23 cellular contexts compared by ENCODE assay signal in genomic region chr20:2459981-2460751, GRCh38.
"Had no signal": no experiment of that assay in that cellular context is flagged by ENCODE, and none has a peak within 500 bp of the region (broad histone marks: within the 10 kb centered on the region; RNA-seq: fewer than 3 reads in every experiment).

No MANE protein-coding gene starts in this region.

- H3K4me1 ChIP-seq: esophagus squamous epithelium, gastroesophageal sphincter, parathyroid adenoma, upper lobe of left lung had no signal

- H3K9me3 ChIP-seq: esophagus squamous epithelium, gastroesophageal sphincter, upper lobe of left lung had no signal

- H3K4me3 Mint-ChIP-seq: activated CD8-positive, alpha-beta T cell treated with anti-CD3 and anti-CD28 coated beads, Interleukin-2, amount 10 ng/mL, durations not matched to agents 7 days and 5 days; activated T-cell treated with anti-CD3 and anti-CD28 coated beads, Interleukin-2, amount 50 U/mL, for 4 hours; central memory CD8-positive, alpha-beta T cell; effector memory CD8-positive, alpha-beta T cell had no signal

- H2AFZ ChIP-seq: parathyroid adenoma had no signal

- H3K27me3 ChIP-seq: esophagus squamous epithelium, gastroesophageal sphincter, upper lobe of left lung had no signal

- FAIRE-seq: astrocyte had no signal

- DNase-seq: activated CD4-positive, alpha-beta T cell treated with anti-CD3 and anti-CD28 coated beads for 4 hours; activated CD8-positive, alpha-beta T cell treated with anti-CD3 and anti-CD28 coated beads, Interleukin-2, amount 10 ng/mL, durations not matched to agents 7 days and 5 days; activated naive CD4-positive, alpha-beta T cell treated with anti-CD3 and anti-CD28 coated beads, Interleukin-2, amount 50 U/mL, for 16 hours; activated T-cell treated with anti-CD3 and anti-CD28 coated beads, Interleukin-2, amount 50 U/mL, for 4 hours; effector memory CD8-positive, alpha-beta T cell; esophagus squamous epithelium; head of caudate nucleus; hypothalamus; islet precursor cell; left cardiac atrium; mesenchymal stem cell; nucleus accumbens; right cardiac atrium; stimulated activated CD4-positive, alpha-beta T cell treated with anti-CD3 and anti-CD28 coated beads, Interleukin-12 subunit alpha, Interleukin-12 subunit beta, amount 100 ng/mL, for 4 hours; stimulated activated CD4-positive, alpha-beta T cell treated with anti-CD3 and anti-CD28 coated beads, Interleukin-4, amount 100 ng/mL, for 4 hours; stimulated activated naive CD8-positive, alpha-beta T cell treated with anti-CD3 and anti-CD28 coated beads, Interleukin-15, Interleukin-2, amounts not matched to agents 100 U/mL and 50 U/mL, for 24 hours; T-helper 1 cell; T-helper 9 cell; upper lobe of left lung had no signal

- H3K79me2 ChIP-seq: parathyroid adenoma had no signal

- H3K9ac ChIP-seq: parathyroid adenoma had no signal

- H3K4me1 Mint-ChIP-seq: central memory CD8-positive, alpha-beta T cell had no signal

- H3K27me3 Mint-ChIP-seq: central memory CD8-positive, alpha-beta T cell; effector memory CD8-positive, alpha-beta T cell had no signal

- H3K27ac Mint-ChIP-seq: activated CD8-positive, alpha-beta T cell treated with anti-CD3 and anti-CD28 coated beads, Interleukin-2, amount 10 ng/mL, durations not matched to agents 7 days and 5 days had no signal

- ATAC-seq: activated CD8-positive, alpha-beta T cell treated with anti-CD3 and anti-CD28 coated beads, Interleukin-2, amount 10 ng/mL, durations not matched to agents 7 days and 5 days; activated T-cell treated with anti-CD3 and anti-CD28 coated beads, Interleukin-2, amount 50 U/mL, for 4 hours; effector memory CD8-positive, alpha-beta T cell; gastroesophageal sphincter; left cardiac atrium; right cardiac atrium; stimulated activated naive CD8-positive, alpha-beta T cell treated with anti-CD3 and anti-CD28 coated beads, Interleukin-15, Interleukin-2, amounts not matched to agents 100 U/mL and 50 U/mL, for 24 hours had no signal

- H3K9me3 Mint-ChIP-seq: activated T-cell treated with anti-CD3 and anti-CD28 coated beads, Interleukin-2, amount 50 U/mL, for 4 hours; central memory CD8-positive, alpha-beta T cell; effector memory CD8-positive, alpha-beta T cell had no signal

- H3K4me3 ChIP-seq: esophagus squamous epithelium, gastroesophageal sphincter, upper lobe of left lung had no signal

- H3K27ac ChIP-seq: esophagus squamous epithelium, gastroesophageal sphincter, parathyroid adenoma, upper lobe of left lung had no signal
